8 cellular contexts compared by ENCODE assay signal in the genomic region with DNA sequence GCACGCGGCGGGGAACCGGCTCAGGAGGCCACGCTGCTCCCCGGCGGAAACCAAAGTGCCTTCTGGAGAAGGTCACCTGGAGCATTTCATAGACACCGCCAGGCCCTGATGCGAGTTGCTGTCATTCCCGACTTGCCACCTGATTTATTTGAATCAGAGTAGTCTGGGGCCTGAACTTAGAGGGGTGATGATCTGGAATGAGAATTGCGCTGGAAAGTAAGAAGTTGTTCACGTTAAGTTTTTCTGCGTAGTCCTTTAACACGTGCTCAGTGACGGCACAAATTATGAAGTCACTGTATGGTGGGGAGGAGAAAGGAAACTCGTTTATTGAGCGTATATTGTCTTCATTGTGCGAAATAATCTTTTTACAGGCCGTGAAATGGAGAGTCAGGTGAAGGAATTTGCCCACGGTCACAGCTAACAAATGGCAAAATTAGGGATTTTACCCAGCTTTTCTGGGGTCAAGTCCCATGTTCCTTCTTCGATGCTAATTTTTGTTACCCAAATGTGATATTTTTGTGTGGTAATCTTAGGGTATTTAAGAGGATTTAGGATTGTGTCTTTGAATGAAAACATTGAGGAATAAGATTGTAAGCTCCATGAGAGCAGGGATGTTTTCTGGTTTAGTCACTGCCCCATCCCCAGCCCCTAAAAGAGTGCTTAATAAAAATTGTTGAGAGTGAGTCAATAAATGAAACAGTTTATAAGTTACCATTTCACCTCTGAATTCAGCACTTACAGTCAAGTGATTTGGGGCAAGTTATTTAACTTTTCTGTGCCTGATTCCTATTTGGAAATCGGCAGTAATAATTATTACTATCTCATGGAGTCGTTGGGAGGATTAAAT. TPM values are rescaled to one million over a fixed set of nuclear protein-coding genes. Genes with fewer than 3 reads are reported as not detected.
DNase-seq lines count a peak whose midpoint lies in the region; TF ChIP-seq lines count a peak whose summit lies in the region.

No MANE protein-coding gene starts in this region.

- 19% methylated on average over 20 of the region's 23 CpGs for WGBS in smooth muscle cell (ENCODE audit: low lambda C conversion rate)

- peak overlapping the region; percentile 98 for H3K9ac ChIP-seq in smooth muscle cell (ENCODE audit: low read depth)

- intact Hi-C loops in posterior vena cava (cut with DNase I), result loop anchor here in 1 of 2 donors (2.0 kb wide), 1 partner anchor 29 kb away; no protein-coding TSS in a partner anchor

- peak overlapping the region; percentile 95 for H3K27ac ChIP-seq in smooth muscle cell (ENCODE audit: low read depth)

- TF ChIP-seq CTCF in GM06990 (IDR thresholded peaks at IDR 0.05; ENCODE audit: insufficient read depth, low read length, poor library complexity, severe bottlenecking), result no peak
- TF ChIP-seq CTCF in astrocyte of the spinal cord (IDR thresholded peaks at IDR 0.05; ENCODE audit: low read depth, low read length), result no peak
- TF ChIP-seq CTCF in smooth muscle cell (IDR thresholded peaks at IDR 0.05; ENCODE audit: borderline replicate concordance, insufficient read depth, poor library complexity, severe bottlenecking), result no peak

- H3K9me3 ChIP-seq in iPS-18c (ENCODE audit: control insufficient read depth, insufficient read depth, low read length) (no peaks in the 10 kb centered on the region), smooth muscle cell (replicated peaks; ENCODE audit: low read depth) (no peaks in the 10 kb centered on the region)

- H3K4me1 ChIP-seq in smooth muscle cell (ENCODE audit: low read depth), result peaks cover 11% of the 10 kb centered on the region

- in situ Hi-C loops in astrocyte of the spinal cord (cut with HindIII; ENCODE audit: low sequenced_read_pairs), result no loop called here

- H3K27me3 ChIP-seq in GM06990 (replicated peaks; ENCODE audit: control insufficient read depth, insufficient read depth, low read length) (no peaks in the 10 kb centered on the region), smooth muscle cell (ENCODE audit: low read depth) (no peaks in the 10 kb centered on the region)

- peak overlapping the region; percentile 81 for H2AFZ ChIP-seq in smooth muscle cell (ENCODE audit: low read depth)

- peak overlapping the region; percentile 91 for H3K4me2 ChIP-seq in smooth muscle cell

- peak; percentile 15 for DNase-seq in 8988T
- DNase-seq in GM06990 (ENCODE audit: extremely low read depth, insufficient read length), result no peak
- peak; percentile 61 for DNase-seq in NCI-H69 (lab: John Stamatoyannopoulos, UW)
- DNase-seq in astrocyte of the spinal cord (ENCODE audit: low read depth, low spot score), result peak; percentile 50
- DNase-seq in smooth muscle cell (lab: John Stamatoyannopoulos, UW; ENCODE audit: unreplicated experiment), result no peak
- no peak for DNase-seq in posterior vena cava (ENCODE audit: low spot score)
- DNase-seq in COR-L47 (lab: John Stamatoyannopoulos, UW), result no peak

- H3K79me2 ChIP-seq in smooth muscle cell (ENCODE audit: low read depth), result peaks cover 58% of the 10 kb centered on the region

- peaks cover 1% of the 10 kb centered on the region for H3K36me3 ChIP-seq in GM06990 (ENCODE audit: control insufficient read depth, insufficient read depth, low read length)
- no peaks in the 10 kb centered on the region for H3K36me3 ChIP-seq in smooth muscle cell (ENCODE audit: low read depth)

- H3F3A ChIP-seq in smooth muscle cell (ENCODE audit: low read depth), result peaks cover 5% of the 10 kb centered on the region

- H4K20me1 ChIP-seq in smooth muscle cell (ENCODE audit: low read depth), result peaks cover 43% of the 10 kb centered on the region

- H3K4me3 ChIP-seq in GM06990 (replicated peaks; ENCODE audit: low read depth, low read length) (peak overlapping the region; percentile 89), astrocyte of the spinal cord (ENCODE audit: low read depth, low read length) (peak overlapping the region; percentile 86), iPS-18c (ENCODE audit: insufficient read depth, low read depth, low read length) (peak overlapping the region; percentile 82), smooth muscle cell (peak overlapping the region; percentile 89)

RNA-seq across cellular contexts. Expression of gene NBL1, which starts 46.4 kb away (rescaled TPM):
- total RNA-seq in smooth muscle cell (9.4 and 12.3 TPM in 2 replicates), posterior vena cava (100 to 1,000 TPM; 137 to 186 TPM)
- polyA plus RNA-seq in smooth muscle cell, result 35.9 and 46.9 TPM in 2 replicates

Comparison
In these comparisons a context has a peak if more than half of its experiments do, and no peak if none do; other contexts are left out.
1. DNase-seq: peak in 8988T (single experiment), NCI-H69 (single experiment) and astrocyte of the spinal cord (single experiment); none in GM06990 (single experiment), smooth muscle cell (single experiment), posterior vena cava (single experiment) and COR-L47 (single experiment).
2. RNA of gene NBL1, which starts 46.4 kb away (total RNA-seq): 137 to 186 TPM in posterior vena cava; 9.4 to 12.3 TPM in smooth muscle cell; every median in the first group is over 10 times any median in the second.
3. Peak in every context shown above with its lines, with median percentiles within 50 percentile points of each other: H3K4me3 ChIP-seq.